6 cellular contexts compared by ENCODE assay signal in the genomic region with DNA sequence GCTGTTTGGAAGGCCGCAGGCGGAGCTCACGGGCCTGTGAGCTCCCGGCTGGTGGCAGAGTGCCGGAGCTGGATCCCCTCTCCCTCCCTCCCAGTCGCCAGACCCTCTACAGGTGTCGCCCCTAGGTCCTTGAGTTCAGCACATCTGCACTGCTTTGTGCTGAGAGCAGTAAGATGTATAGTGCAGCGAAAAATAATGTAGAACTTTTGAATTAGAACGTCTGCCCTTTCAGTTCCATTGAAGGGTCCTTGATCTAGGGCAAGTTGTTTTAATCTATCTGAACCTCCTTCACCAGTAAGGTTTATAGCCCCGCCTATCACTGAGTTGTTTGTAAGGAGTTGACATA.
A peak's percentile ranks its signal among the peaks of the same experiment; 100 is the strongest.
DNase-seq lines count a peak whose midpoint lies in the region; ATAC-seq and TF ChIP-seq lines count a peak whose summit lies in the region.

No MANE protein-coding gene starts in this region.

- DNase-seq in AG10803 (ENCODE audit: low read depth): no peak
- DNase-seq in SK-N-MC (ENCODE audit: low read depth, low spot score): no peak
- DNase-seq in SHP77 treated with DMSO at 0.1 percent for 48 hours (lab: John Stamatoyannopoulos, UW): no peak
- no peak for DNase-seq in NCI-H748 treated with DMSO at 0.1 percent for 48 hours (lab: John Stamatoyannopoulos, UW)

- H3K9me3 ChIP-seq in SK-N-MC (ENCODE audit: low read depth, low read length): no peaks in the 10 kb centered on the region
- no peaks in the 10 kb centered on the region for H3K9me3 ChIP-seq in iPS-18c (ENCODE audit: control insufficient read depth, insufficient read depth, low read length)

- peak; percentile 46 for ATAC-seq in GM21737 (IDR thresholded peaks at IDR 0.05; ENCODE audit: unreplicated experiment)

- peak overlapping the region; percentile 88 for H3K9ac ChIP-seq in SK-N-MC (ENCODE audit: insufficient read length)

- no peak overlapping the region for H3K27ac ChIP-seq in SK-N-MC

- peaks cover 29% of the 10 kb centered on the region for H3K36me3 ChIP-seq in SK-N-MC (ENCODE audit: insufficient read depth, low read length)

- peak; percentile 8; the same call in 1 of the 2 replicates for TF ChIP-seq CTCF in AG10803 (conservative IDR thresholded peaks at IDR 0.05; ENCODE audit: low read length)

- H3K4me3 ChIP-seq in AG10803 (ENCODE audit: low read length): peak overlapping the region; percentile 90
- H3K4me3 ChIP-seq in SK-N-MC: peak overlapping the region; percentile 90
- H3K4me3 ChIP-seq in iPS-18c (ENCODE audit: insufficient read depth, low read depth, low read length): peak overlapping the region; percentile 92
